In genomic region chr20:49915118-49915379, GRCh38 we compare ENCODE assay signal across 8 cellular contexts. TPM values are rescaled to one million over a fixed set of nuclear protein-coding genes. Genes with fewer than 3 reads are reported as not detected.
DNase-seq lines count a peak whose midpoint lies in the region; ATAC-seq and TF ChIP-seq lines count a peak whose summit lies in the region.

No MANE protein-coding gene starts in this region.

- H3K36me3 ChIP-seq in A673 (ENCODE audit: insufficient read depth, low read length, poor library complexity, severe bottlenecking) (no peaks in the 10 kb centered on the region), SJCRH30 (no peaks in the 10 kb centered on the region), rectal smooth muscle tissue (ENCODE audit: control insufficient read depth, insufficient read depth, low read length) (peaks cover 3% of the 10 kb centered on the region)

- H3K9ac ChIP-seq in rectal smooth muscle tissue (ENCODE audit: low read length) = peak overlapping the region; percentile 87

- TF ChIP-seq CTCF in A673 (conservative IDR thresholded peaks at IDR 0.05; ENCODE audit: low read depth, low read length) (peak; percentile 22; the same call in 1 of the 2 replicates), fibroblast of the aortic adventitia (IDR thresholded peaks at IDR 0.05; ENCODE audit: insufficient read depth, low read length) (no peak)

- no peaks in the 10 kb centered on the region for H3K9me3 ChIP-seq in A673 (ENCODE audit: low read depth, low read length, poor library complexity, severe bottlenecking)
- no peaks in the 10 kb centered on the region for H3K9me3 ChIP-seq in SJCRH30 (replicated peaks)

- DNase-seq in A673 (ENCODE audit: low spot score) = no peak
- DNase-seq in SJCRH30 = no peak
- no peak for DNase-seq in fibroblast of the aortic adventitia (ENCODE audit: low read depth)
- no peak for DNase-seq in OCI-M1 (lab: John Stamatoyannopoulos, UW)
- no peak for DNase-seq in iPS-NIHi7 (ENCODE audit: extremely low spot score)
- no peak for DNase-seq in COLO668 (lab: John Stamatoyannopoulos, UW; ENCODE audit: unreplicated experiment)

- peaks cover 8% of the 10 kb centered on the region for H3K4me1 ChIP-seq in A673 (ENCODE audit: insufficient read depth, low read length, poor library complexity, severe bottlenecking)
- peaks cover 4% of the 10 kb centered on the region for H3K4me1 ChIP-seq in SJCRH30
- H3K4me1 ChIP-seq in rectal smooth muscle tissue (ENCODE audit: control insufficient read depth, insufficient read depth, low read length) = peaks cover 8% of the 10 kb centered on the region

- H3K27me3 ChIP-seq in A673 (replicated peaks; ENCODE audit: insufficient read depth, low read depth, low read length, poor library complexity) (no peaks in the 10 kb centered on the region), SJCRH30 (no peaks in the 10 kb centered on the region), rectal smooth muscle tissue (ENCODE audit: control insufficient read depth, insufficient read depth, low read length) (no peaks in the 10 kb centered on the region)

- BruUV-seq in A673 (replicated peaks; lab: Mats Ljungman, UMichigan) = no TSS peak

- POLR2A ChIA-PET in A673 (lab: Charles Lee; ENCODE audit: low non-redundant PET) = no interaction called here

- ATAC-seq in GM21717 (IDR thresholded peaks at IDR 0.05; ENCODE audit: unreplicated experiment) = peak; percentile 26

- H3K4me3 ChIP-seq in A673 (ENCODE audit: low read depth, low read length, poor library complexity, severe bottlenecking) (peak overlapping the region; percentile 90), SJCRH30 (peak overlapping the region; percentile 95), fibroblast of the aortic adventitia (ENCODE audit: low read depth, low read length) (peak overlapping the region; percentile 98), rectal smooth muscle tissue (ENCODE audit: low read length) (peak overlapping the region; percentile 98)

- H3K27ac ChIP-seq in A673 (ENCODE audit: low read depth, low read length, poor library complexity, severe bottlenecking) = peak overlapping the region; percentile 100
- peak overlapping the region; percentile 99 for H3K27ac ChIP-seq in SJCRH30
- H3K27ac ChIP-seq in rectal smooth muscle tissue (ENCODE audit: low read depth, low read length) = peak overlapping the region; percentile 100

- intact Hi-C loops in A673 (cut with micrococcal nuclease; ENCODE audit: unreplicated experiment) = no loop called here

- CTCF ChIA-PET in A673 (lab: Charles Lee) = interaction anchor here (0.6 kb wide), 1 partner anchor 696 kb away, joined by 3 read pairs; the partner anchor contains the start of gene DDX27

RNA-seq across cellular contexts. Expression of gene SPATA2, which starts 0.3 kb away (rescaled TPM):
- total RNA-seq in A673 (2021) (9.2 and 9.7 TPM in 2 replicates), fibroblast of the aortic adventitia (ENCODE audit: low replicate concordance) (1.5 and 3.4 TPM in 2 replicates)
- total RNA-seq in SJCRH30 (2014; rRNA removed; shearing (Covaris generic)) = 8.2 and 8.3 TPM in 2 replicates

RNA-seq across cellular contexts. Expression of gene RNF114, which starts 21.1 kb away (rescaled TPM):
- total RNA-seq in A673 (2021) (83.6 and 90.0 TPM in 2 replicates), fibroblast of the aortic adventitia (ENCODE audit: low replicate concordance) (56.4 and 114 TPM in 2 replicates)
- total RNA-seq in SJCRH30 (2014; rRNA removed; shearing (Covaris generic)) = 107 and 108 TPM in 2 replicates
